Comparison of ENCODE assay signal across 1 cellular context in the genomic region with DNA sequence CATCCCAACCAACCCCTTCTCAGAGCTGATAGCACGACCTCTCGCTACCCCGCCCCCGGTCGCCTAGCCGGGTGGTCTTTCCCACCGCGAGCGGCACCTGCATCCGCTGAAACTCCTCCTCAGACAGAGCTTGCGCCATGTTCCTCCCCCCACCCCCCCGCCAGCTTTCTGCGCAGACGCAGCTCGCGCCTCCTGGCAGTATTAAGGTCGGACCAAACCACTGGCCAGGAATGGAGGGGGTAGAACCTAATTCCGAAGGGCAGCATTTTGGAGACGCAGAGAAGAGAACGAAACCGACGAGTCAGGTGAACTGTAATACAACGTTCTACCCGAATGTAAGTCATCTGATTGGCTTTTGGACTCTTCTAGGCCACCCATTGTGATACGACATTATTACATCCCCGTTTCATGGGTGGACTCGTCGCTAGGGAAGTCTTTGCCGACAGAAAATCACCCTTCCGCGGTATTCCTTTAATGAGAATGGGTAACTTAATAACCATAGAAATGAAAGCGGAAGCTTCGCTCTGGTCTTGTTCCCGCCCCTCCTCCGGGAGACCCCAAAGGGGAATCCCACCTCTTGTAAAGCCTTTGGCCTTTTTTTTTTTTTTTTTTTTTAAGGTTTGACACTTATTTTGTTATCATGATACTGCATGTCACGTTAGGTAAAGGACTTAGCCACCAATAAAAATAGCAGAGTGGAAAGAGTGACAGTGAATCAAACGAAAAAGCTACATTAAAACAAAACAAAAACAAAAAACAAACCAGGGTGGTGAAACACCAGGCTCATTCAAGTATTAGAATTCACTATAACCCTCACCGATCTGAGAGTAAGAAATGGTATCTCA.
TF ChIP-seq lines count a peak whose summit lies in the region.

A gene with protein sequence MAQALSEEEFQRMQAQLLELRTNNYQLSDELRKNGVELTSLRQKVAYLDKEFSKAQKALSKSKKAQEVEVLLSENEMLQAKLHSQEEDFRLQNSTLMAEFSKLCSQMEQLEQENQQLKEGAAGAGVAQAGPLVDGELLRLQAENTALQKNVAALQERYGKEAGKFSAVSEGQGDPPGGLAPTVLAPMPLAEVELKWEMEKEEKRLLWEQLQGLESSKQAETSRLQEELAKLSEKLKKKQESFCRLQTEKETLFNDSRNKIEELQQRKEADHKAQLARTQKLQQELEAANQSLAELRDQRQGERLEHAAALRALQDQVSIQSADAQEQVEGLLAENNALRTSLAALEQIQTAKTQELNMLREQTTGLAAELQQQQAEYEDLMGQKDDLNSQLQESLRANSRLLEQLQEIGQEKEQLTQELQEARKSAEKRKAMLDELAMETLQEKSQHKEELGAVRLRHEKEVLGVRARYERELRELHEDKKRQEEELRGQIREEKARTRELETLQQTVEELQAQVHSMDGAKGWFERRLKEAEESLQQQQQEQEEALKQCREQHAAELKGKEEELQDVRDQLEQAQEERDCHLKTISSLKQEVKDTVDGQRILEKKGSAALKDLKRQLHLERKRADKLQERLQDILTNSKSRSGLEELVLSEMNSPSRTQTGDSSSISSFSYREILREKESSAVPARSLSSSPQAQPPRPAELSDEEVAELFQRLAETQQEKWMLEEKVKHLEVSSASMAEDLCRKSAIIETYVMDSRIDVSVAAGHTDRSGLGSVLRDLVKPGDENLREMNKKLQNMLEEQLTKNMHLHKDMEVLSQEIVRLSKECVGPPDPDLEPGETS (minus strand): TSS at position 174 of the 845 bp plus-strand sequence. CDS start 35 bp downstream, at position 139.

TF ChIP-seq in HEK293, 187 proteins besides CTCF, POLR2A, EP300 and RAD21 (continued from another document):
- TF ChIP-seq, protein P1, sequence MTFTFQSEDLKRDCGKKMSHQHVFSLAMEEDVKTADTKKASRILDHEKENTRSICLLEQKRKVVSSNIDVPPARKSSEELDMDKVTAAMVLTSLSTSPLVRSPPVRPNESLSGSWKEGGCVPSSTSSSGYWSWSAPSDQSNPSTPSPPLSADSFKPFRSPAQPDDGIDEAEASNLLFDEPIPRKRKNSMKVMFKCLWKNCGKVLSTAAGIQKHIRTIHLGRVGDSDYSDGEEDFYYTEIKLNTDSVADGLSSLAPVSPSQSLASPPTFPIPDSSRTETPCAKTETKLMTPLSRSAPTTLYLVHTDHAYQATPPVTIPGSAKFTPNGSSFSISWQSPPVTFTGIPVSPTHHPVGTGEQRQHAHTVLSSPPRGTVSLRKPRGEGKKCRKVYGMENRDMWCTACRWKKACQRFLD (tag by site-specific recombination; IDR thresholded peaks at IDR 0.05), result no peak
- TF ChIP-seq ZNF19 (tag by site-specific recombination; IDR thresholded peaks at IDR 0.05; ENCODE audit: low read depth), result no peak
- TF ChIP-seq ZNF391 (tag by site-specific recombination; IDR thresholded peaks at IDR 0.05; ENCODE audit: borderline replicate concordance, low read depth), result no peak
- no peak for TF ChIP-seq ZBTB20 (tag by site-specific recombination; IDR thresholded peaks at IDR 0.05)
- TF ChIP-seq YY1 (tag by site-specific recombination; IDR thresholded peaks at IDR 0.05), result peak; percentile 91
- TF ChIP-seq ZNF146 (tag by site-specific recombination; IDR thresholded peaks at IDR 0.05), result no peak
- TF ChIP-seq, protein P2, sequence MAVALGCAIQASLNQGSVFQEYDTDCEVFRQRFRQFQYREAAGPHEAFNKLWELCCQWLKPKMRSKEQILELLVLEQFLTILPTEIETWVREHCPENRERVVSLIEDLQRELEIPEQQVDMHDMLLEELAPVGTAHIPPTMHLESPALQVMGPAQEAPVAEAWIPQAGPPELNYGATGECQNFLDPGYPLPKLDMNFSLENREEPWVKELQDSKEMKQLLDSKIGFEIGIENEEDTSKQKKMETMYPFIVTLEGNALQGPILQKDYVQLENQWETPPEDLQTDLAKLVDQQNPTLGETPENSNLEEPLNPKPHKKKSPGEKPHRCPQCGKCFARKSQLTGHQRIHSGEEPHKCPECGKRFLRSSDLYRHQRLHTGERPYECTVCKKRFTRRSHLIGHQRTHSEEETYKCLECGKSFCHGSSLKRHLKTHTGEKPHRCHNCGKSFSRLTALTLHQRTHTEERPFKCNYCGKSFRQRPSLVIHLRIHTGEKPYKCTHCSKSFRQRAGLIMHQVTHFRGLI (tag by site-specific recombination; IDR thresholded peaks at IDR 0.05), result no peak
- no peak for TF ChIP-seq KLF1 (tag by site-specific recombination; IDR thresholded peaks at IDR 0.05)
- no peak for TF ChIP-seq ZNF354C (tag by site-specific recombination; IDR thresholded peaks at IDR 0.05; ENCODE audit: borderline replicate concordance, low read depth)
- TF ChIP-seq ZNF2 (tag by site-specific recombination; IDR thresholded peaks at IDR 0.05), result 0 out of 2 replicates have a peak, but pooled peaks have one; percentile 52
- TF ChIP-seq ZNF37A (tag by site-specific recombination; IDR thresholded peaks at IDR 0.05), result no peak
- no peak for TF ChIP-seq ZNF776 (tag by site-specific recombination; IDR thresholded peaks at IDR 0.05; ENCODE audit: borderline replicate concordance)
- TF ChIP-seq HOXD13 (CRISPR knock-in tag; IDR thresholded peaks at IDR 0.05; ENCODE audit: borderline replicate concordance), result 0 out of 2 replicates have a peak, but pooled peaks have one; percentile 13
- TF ChIP-seq ZNF423 (tag by site-specific recombination; IDR thresholded peaks at IDR 0.05), result no peak
- TF ChIP-seq MZF1 (tag by site-specific recombination; IDR thresholded peaks at IDR 0.05; ENCODE audit: borderline replicate concordance), result no peak
- TF ChIP-seq, protein P3, sequence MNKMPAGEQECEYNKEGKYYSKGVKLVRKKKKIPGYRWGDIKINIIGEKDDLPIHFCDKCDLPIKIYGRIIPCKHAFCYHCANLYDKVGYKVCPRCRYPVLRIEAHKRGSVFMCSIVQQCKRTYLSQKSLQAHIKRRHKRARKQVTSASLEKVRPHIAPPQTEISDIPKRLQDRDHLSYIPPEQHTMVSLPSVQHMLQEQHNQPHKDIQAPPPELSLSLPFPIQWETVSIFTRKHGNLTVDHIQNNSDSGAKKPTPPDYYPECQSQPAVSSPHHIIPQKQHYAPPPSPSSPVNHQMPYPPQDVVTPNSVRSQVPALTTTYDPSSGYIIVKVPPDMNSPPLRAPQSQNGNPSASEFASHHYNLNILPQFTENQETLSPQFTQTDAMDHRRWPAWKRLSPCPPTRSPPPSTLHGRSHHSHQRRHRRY (tag by site-specific recombination; IDR thresholded peaks at IDR 0.05), result no peak
- TF ChIP-seq REPIN1 (tag by site-specific recombination; IDR thresholded peaks at IDR 0.05; ENCODE audit: low read depth), result no peak
- TF ChIP-seq, protein P4, sequence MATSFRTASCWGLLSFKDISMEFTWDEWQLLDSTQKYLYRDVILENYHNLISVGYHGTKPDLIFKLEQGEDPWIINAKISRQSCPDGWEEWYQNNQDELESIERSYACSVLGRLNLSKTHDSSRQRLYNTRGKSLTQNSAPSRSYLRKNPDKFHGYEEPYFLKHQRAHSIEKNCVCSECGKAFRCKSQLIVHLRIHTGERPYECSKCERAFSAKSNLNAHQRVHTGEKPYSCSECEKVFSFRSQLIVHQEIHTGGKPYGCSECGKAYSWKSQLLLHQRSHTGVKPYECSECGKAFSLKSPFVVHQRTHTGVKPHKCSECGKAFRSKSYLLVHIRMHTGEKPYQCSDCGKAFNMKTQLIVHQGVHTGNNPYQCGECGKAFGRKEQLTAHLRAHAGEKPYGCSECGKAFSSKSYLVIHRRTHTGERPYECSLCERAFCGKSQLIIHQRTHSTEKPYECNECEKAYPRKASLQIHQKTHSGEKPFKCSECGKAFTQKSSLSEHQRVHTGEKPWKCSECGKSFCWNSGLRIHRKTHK (tag by site-specific recombination; IDR thresholded peaks at IDR 0.05), result no peak
- no peak for TF ChIP-seq ZNF132 (tag by site-specific recombination; IDR thresholded peaks at IDR 0.05; ENCODE audit: borderline replicate concordance)
- TF ChIP-seq ZNF155 (tag by site-specific recombination; IDR thresholded peaks at IDR 0.05), result no peak
- no peak for TF ChIP-seq ZNF792 (tag by site-specific recombination; IDR thresholded peaks at IDR 0.05)
- TF ChIP-seq ZNF10 (tag by site-specific recombination; IDR thresholded peaks at IDR 0.05), result no peak
- TF ChIP-seq, protein P5, sequence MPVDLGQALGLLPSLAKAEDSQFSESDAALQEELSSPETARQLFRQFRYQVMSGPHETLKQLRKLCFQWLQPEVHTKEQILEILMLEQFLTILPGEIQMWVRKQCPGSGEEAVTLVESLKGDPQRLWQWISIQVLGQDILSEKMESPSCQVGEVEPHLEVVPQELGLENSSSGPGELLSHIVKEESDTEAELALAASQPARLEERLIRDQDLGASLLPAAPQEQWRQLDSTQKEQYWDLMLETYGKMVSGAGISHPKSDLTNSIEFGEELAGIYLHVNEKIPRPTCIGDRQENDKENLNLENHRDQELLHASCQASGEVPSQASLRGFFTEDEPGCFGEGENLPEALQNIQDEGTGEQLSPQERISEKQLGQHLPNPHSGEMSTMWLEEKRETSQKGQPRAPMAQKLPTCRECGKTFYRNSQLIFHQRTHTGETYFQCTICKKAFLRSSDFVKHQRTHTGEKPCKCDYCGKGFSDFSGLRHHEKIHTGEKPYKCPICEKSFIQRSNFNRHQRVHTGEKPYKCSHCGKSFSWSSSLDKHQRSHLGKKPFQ (tag by site-specific recombination; IDR thresholded peaks at IDR 0.05), result no peak
- no peak for TF ChIP-seq GFI1B (tag by site-specific recombination; IDR thresholded peaks at IDR 0.05)
- peak; percentile 84 for TF ChIP-seq ZXDB (tag by site-specific recombination; IDR thresholded peaks at IDR 0.05)
- no peak for TF ChIP-seq MEIS1 (CRISPR knock-in tag; IDR thresholded peaks at IDR 0.05; ENCODE audit: borderline replicate concordance)
- no peak for TF ChIP-seq ZNF248 (tag by site-specific recombination; IDR thresholded peaks at IDR 0.05)
- no peak for TF ChIP-seq ZNF658 (tag by site-specific recombination; IDR thresholded peaks at IDR 0.05)
- TF ChIP-seq KLF7 (tag by site-specific recombination; IDR thresholded peaks at IDR 0.05; ENCODE audit: borderline replicate concordance), result 0 out of 2 replicates have a peak, but pooled peaks have one; percentile 13
- TF ChIP-seq ZNF473 (tag by site-specific recombination; IDR thresholded peaks at IDR 0.05), result no peak
- no peak for TF ChIP-seq ZNF670 (tag by site-specific recombination; IDR thresholded peaks at IDR 0.05; ENCODE audit: low read depth)
- TF ChIP-seq KLF16 (tag by site-specific recombination; IDR thresholded peaks at IDR 0.05), result peak; percentile 17; the same call in 1 of the 2 replicates
- TF ChIP-seq ZNF202 (tag by site-specific recombination; IDR thresholded peaks at IDR 0.05; ENCODE audit: borderline replicate concordance), result no peak
- TF ChIP-seq TRIM28 (IDR thresholded peaks at IDR 0.05; ENCODE audit: borderline replicate concordance, low read length), result no peak
- TF ChIP-seq, protein P6, sequence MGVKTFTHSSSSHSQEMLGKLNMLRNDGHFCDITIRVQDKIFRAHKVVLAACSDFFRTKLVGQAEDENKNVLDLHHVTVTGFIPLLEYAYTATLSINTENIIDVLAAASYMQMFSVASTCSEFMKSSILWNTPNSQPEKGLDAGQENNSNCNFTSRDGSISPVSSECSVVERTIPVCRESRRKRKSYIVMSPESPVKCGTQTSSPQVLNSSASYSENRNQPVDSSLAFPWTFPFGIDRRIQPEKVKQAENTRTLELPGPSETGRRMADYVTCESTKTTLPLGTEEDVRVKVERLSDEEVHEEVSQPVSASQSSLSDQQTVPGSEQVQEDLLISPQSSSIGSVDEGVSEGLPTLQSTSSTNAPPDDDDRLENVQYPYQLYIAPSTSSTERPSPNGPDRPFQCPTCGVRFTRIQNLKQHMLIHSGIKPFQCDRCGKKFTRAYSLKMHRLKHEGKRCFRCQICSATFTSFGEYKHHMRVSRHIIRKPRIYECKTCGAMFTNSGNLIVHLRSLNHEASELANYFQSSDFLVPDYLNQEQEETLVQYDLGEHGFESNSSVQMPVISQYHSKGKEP (tag by site-specific recombination; IDR thresholded peaks at IDR 0.05), result no peak
- TF ChIP-seq ZNF23 (tag by site-specific recombination; IDR thresholded peaks at IDR 0.05; ENCODE audit: borderline replicate concordance), result no peak
